Comparison of ENCODE assay signal across 13 cellular contexts in genomic region chr6:128139519-128139918, GRCh38.
DNase-seq lines count a peak whose midpoint lies in the region; ATAC-seq and TF ChIP-seq lines count a peak whose summit lies in the region.
"Had no signal": no experiment of that assay in that cellular context is flagged by ENCODE, and none has a peak within 500 bp of the region (broad histone marks: within the 10 kb centered on the region; RNA-seq: fewer than 3 reads in every experiment).

No MANE protein-coding gene starts in this region.

- no peak for TF ChIP-seq EP300 in SK-N-SH (IDR thresholded peaks at IDR 0.05; ENCODE audit: borderline replicate concordance in 1 of 2, low read depth in 1 of 2, low read length in 1 of 2)

- TF ChIP-seq CTCF in SK-N-SH (IDR thresholded peaks at IDR 0.05) (no peak), gastrocnemius medialis (IDR thresholded peaks at IDR 0.05 in 4 of 5, conservative IDR thresholded peaks at IDR 0.05 in 1 of 5) (no peak)

- no peak for TF ChIP-seq RAD21 in SK-N-SH (IDR thresholded peaks at IDR 0.05; ENCODE audit: low read length)

- CTCF ChIA-PET in SK-N-SH (lab: Yijun Ruan, JAX) = no interaction called here

- no peak overlapping the region for H3K9ac ChIP-seq in SK-N-SH

- no peak for TF ChIP-seq POLR2A in gastrocnemius medialis (IDR thresholded peaks at IDR 0.05)

- H3K36me3 ChIP-seq in SK-N-SH (replicated peaks in 1 of 2; ENCODE audit: control insufficient read depth in 1 of 2, insufficient read depth in 2 of 2, low read length in 1 of 2) (peaks cover 0 to 12% of the 10 kb centered on the region in 2 experiments), gastrocnemius medialis (no peaks in the 10 kb centered on the region)
- H3K36me3 ChIP-seq: lower lobe of right lung, upper lobe of left lung had no signal

- no peaks in the 10 kb centered on the region for H3K9me2 ChIP-seq in SK-N-SH

- H3K27me3 ChIP-seq in SK-N-SH (ENCODE audit: insufficient read depth) (no peaks in the 10 kb centered on the region), gastrocnemius medialis (no peaks in the 10 kb centered on the region)
- H3K27me3 ChIP-seq: upper lobe of left lung had no signal

- H4K20me1 ChIP-seq in SK-N-SH (ENCODE audit: insufficient read depth) = no peaks in the 10 kb centered on the region

- DNase-seq in SK-N-SH = no peak
- peak; percentile 62 for DNase-seq in astrocyte of the hippocampus (ENCODE audit: low read depth, low spot score)
- DNase-seq in glomerular visceral epithelial cell (ENCODE audit: extremely low spot score) = peak; percentile 4
- DNase-seq in gastrocnemius medialis = no peak
- DNase-seq in stimulated activated CD8-positive, alpha-beta memory T cell treated with anti-CD3 and anti-CD28 coated beads, Interleukin-4, amount 100 ng/mL, for 48 hours = no peak
- no peak for DNase-seq in activated effector memory CD4-positive, alpha-beta T cell treated with Interleukin-2 at 50 U/mL for 16 hours
- DNase-seq: activated naive CD4-positive, alpha-beta T cell treated with anti-CD3 and anti-CD28 coated beads for 36 hours; Caco-2; head of caudate nucleus; lower lobe of right lung; upper lobe of left lung had no signal

- WGBS in SK-N-SH (ENCODE audit: low lambda C conversion rate) = 79% methylated on average over 1 of the region's 1 CpG

- H3K79me2 ChIP-seq in SK-N-SH (ENCODE audit: insufficient read depth) = no peaks in the 10 kb centered on the region

- H3K4me3 ChIP-seq in SK-N-SH (ENCODE audit: low read depth in 2 of 2, low read length in 1 of 2) = no peak overlapping the region
- H3K4me3 ChIP-seq in gastrocnemius medialis = no peak overlapping the region
- H3K4me3 ChIP-seq: lower lobe of right lung, upper lobe of left lung had no signal

- H3F3A ChIP-seq in SK-N-SH (replicated peaks; ENCODE audit: insufficient read depth) = no peaks in the 10 kb centered on the region

- in situ Hi-C loops in gastrocnemius medialis (cut with MboI; ENCODE audit: low sequenced_read_pairs in 4 of 4) = no loop called here

- ATAC-seq in SK-N-SH treated with all-trans-retinoic acid at 6 μM for 48 hours = no peak; the same call in 2 of the 3 replicates
- ATAC-seq in gastrocnemius medialis = peak; percentile 73 to 88
- no peak for ATAC-seq in GM18498 (IDR thresholded peaks at IDR 0.05; ENCODE audit: unreplicated experiment)
- ATAC-seq: lower lobe of right lung had no signal

- H3K9me3 ChIP-seq in SK-N-SH (no peaks in the 10 kb centered on the region), gastrocnemius medialis (no peaks in the 10 kb centered on the region)
- H3K9me3 ChIP-seq: lower lobe of right lung, upper lobe of left lung had no signal

- intact Hi-C loops in gastrocnemius medialis (cut with DNase I; ENCODE audit: low total_unique reads) = no loop called here

- no peak overlapping the region for H2AFZ ChIP-seq in SK-N-SH (ENCODE audit: low read depth)

- no peaks in the 10 kb centered on the region; a peak in 1 of 4 replicates for H3K4me1 ChIP-seq in SK-N-SH (ENCODE audit: control insufficient read depth in 1 of 2, insufficient read depth in 2 of 2, low read depth in 1 of 2, low read length in 1 of 2)
- H3K4me1 ChIP-seq in gastrocnemius medialis = peaks cover 0 to 7% of the 10 kb centered on the region in 2 donors
- H3K4me1 ChIP-seq: lower lobe of right lung, upper lobe of left lung had no signal

- no peak overlapping the region for H3K27ac ChIP-seq in SK-N-SH (ENCODE audit: low read depth in 2 of 2, low read length in 1 of 2)
- H3K27ac ChIP-seq in gastrocnemius medialis = no peak overlapping the region
- H3K27ac ChIP-seq: lower lobe of right lung, upper lobe of left lung had no signal

- no peak overlapping the region for H3K4me2 ChIP-seq in SK-N-SH

- POLR2A ChIA-PET in SK-N-SH (lab: Yijun Ruan, JAX) = no interaction called here

TF ChIP-seq in SK-N-SH, 30 proteins besides CTCF, POLR2A, EP300 and RAD21:
- TF ChIP-seq FOSL2 (IDR thresholded peaks at IDR 0.05; ENCODE audit: borderline replicate concordance, low read depth) (peak; percentile 26; the same call in 1 of the 2 replicates), PBX3 (IDR thresholded peaks at IDR 0.05) (no peak), JUND (IDR thresholded peaks at IDR 0.05) (0 out of 2 replicates have a peak, but pooled peaks have one; percentile 9), NFIC (IDR thresholded peaks at IDR 0.05; ENCODE audit: borderline replicate concordance) (no peak)

TF ChIP-seq in SK-N-SH treated with all-trans-retinoic acid at 6 μM for 48 hours, 23 proteins besides CTCF, POLR2A, EP300 and RAD21:
- TF ChIP-seq RARB (CRISPR knock-in tag; IDR thresholded peaks at IDR 0.05) (no peak), CREB5 (CRISPR knock-in tag; IDR thresholded peaks at IDR 0.05; ENCODE audit: low read depth) (no peak), PPARA (CRISPR knock-in tag; IDR thresholded peaks at IDR 0.05; ENCODE audit: borderline replicate concordance) (no peak), OSR1 (CRISPR knock-in tag; IDR thresholded peaks at IDR 0.05) (no peak), ISL1 (CRISPR knock-in tag; IDR thresholded peaks at IDR 0.05) (no peak), ARNTL (CRISPR knock-in tag; IDR thresholded peaks at IDR 0.05; ENCODE audit: borderline replicate concordance, low read depth) (no peak), ZFP30 (CRISPR knock-in tag; IDR thresholded peaks at IDR 0.05) (no peak)

Comparison
In these comparisons a context has a peak if more than half of its experiments do, and no peak if none do; other contexts are left out.
1. DNase-seq: peak in astrocyte of the hippocampus (single experiment) and glomerular visceral epithelial cell (single experiment); none in SK-N-SH (single experiment), gastrocnemius medialis (0 of 2), stimulated activated CD8-positive, alpha-beta memory T cell treated with anti-CD3 and anti-CD28 coated beads, Interleukin-4, amount 100 ng/mL, for 48 hours (single experiment) and activated effector memory CD4-positive, alpha-beta T cell treated with Interleukin-2 at 50 U/mL for 16 hours (single experiment).
2. ATAC-seq: peak in gastrocnemius medialis (2 of 2); none in SK-N-SH treated with all-trans-retinoic acid at 6 μM for 48 hours (single experiment) and GM18498 (single experiment).